In genomic region chr10:13613519-13613918, GRCh38 we compare ENCODE assay signal across 9 cellular contexts. TPM values are rescaled to one million over a fixed set of nuclear protein-coding genes. Genes with fewer than 3 reads are reported as not detected.
DNase-seq lines count a peak whose midpoint lies in the region; ATAC-seq, FAIRE-seq and TF ChIP-seq lines count a peak whose summit lies in the region.
"Had no signal": no experiment of that assay in that cellular context is flagged by ENCODE, and none has a peak within 500 bp of the region (broad histone marks: within the 10 kb centered on the region; RNA-seq: fewer than 3 reads in every experiment).

No MANE protein-coding gene starts in this region.

- no peak overlapping the region for H3K4me3 ChIP-seq in BJ (ENCODE audit: low read depth, low read length)
- no peak overlapping the region for H3K4me3 ChIP-seq in bronchial epithelial cell (ENCODE audit: low read depth, low read length)
- no peak overlapping the region for H3K4me3 ChIP-seq in lower lobe of right lung

- no peak overlapping the region for H3K4me3 Mint-ChIP-seq in activated T-helper 17 cell treated with anti-CD3 and anti-CD28 coated beads, Interleukin-2, amount 50 U/mL, for 72 hours
- H3K4me3 Mint-ChIP-seq in T-helper 17 cell: no peak overlapping the region
- H3K4me3 Mint-ChIP-seq: dendritic cell treated with granulocyte-macrophage colony-stimulating factor and Interleukin-4, amounts not matched to agents 40 ng/mL and 50 ng/mL, for 4 days had no signal

- H3K36me3 Mint-ChIP-seq in activated T-helper 17 cell treated with anti-CD3 and anti-CD28 coated beads, Interleukin-2, amount 50 U/mL, for 72 hours (ENCODE audit: low read depth): peaks cover 100% of the 10 kb centered on the region
- peaks cover 23% of the 10 kb centered on the region for H3K36me3 Mint-ChIP-seq in T-helper 17 cell (ENCODE audit: low read depth)

- H3K27me3 Mint-ChIP-seq in activated T-helper 17 cell treated with anti-CD3 and anti-CD28 coated beads, Interleukin-2, amount 50 U/mL, for 72 hours: no peaks in the 10 kb centered on the region
- no peaks in the 10 kb centered on the region for H3K27me3 Mint-ChIP-seq in T-helper 17 cell
- H3K27me3 Mint-ChIP-seq: dendritic cell treated with granulocyte-macrophage colony-stimulating factor and Interleukin-4, amounts not matched to agents 40 ng/mL and 50 ng/mL, for 4 days had no signal

- TF ChIP-seq CTCF in BJ (IDR thresholded peaks at IDR 0.05; ENCODE audit: insufficient read depth, low read depth, low read length) (peak; percentile 52), bronchial epithelial cell (IDR thresholded peaks at IDR 0.05; ENCODE audit: insufficient read depth, low read length, severe bottlenecking) (no peak), lower lobe of right lung (IDR thresholded peaks at IDR 0.05) (peak; percentile 21)

- H3K27me3 ChIP-seq in BJ (ENCODE audit: control insufficient read depth, insufficient read depth, low read length): no peaks in the 10 kb centered on the region
- H3K27me3 ChIP-seq in bronchial epithelial cell (ENCODE audit: control insufficient read depth, insufficient read depth, low read length): no peaks in the 10 kb centered on the region
- H3K27me3 ChIP-seq in lower lobe of right lung (ENCODE audit: low read depth): no peaks in the 10 kb centered on the region

- H3K36me3 ChIP-seq in BJ (ENCODE audit: control insufficient read depth, insufficient read depth, low read length): peaks cover 4% of the 10 kb centered on the region
- peaks cover 4% of the 10 kb centered on the region for H3K36me3 ChIP-seq in bronchial epithelial cell (ENCODE audit: control insufficient read depth, insufficient read depth, low read length)
- H3K36me3 ChIP-seq in lower lobe of right lung: peaks cover 92% of the 10 kb centered on the region

- H3K4me1 Mint-ChIP-seq in activated T-helper 17 cell treated with anti-CD3 and anti-CD28 coated beads, Interleukin-2, amount 50 U/mL, for 72 hours: peaks cover 4% of the 10 kb centered on the region
- peaks cover 5% of the 10 kb centered on the region for H3K4me1 Mint-ChIP-seq in T-helper 17 cell

- POLR2A ChIA-PET in BJ (lab: Charles Lee): no interaction called here

- no peak for FAIRE-seq in bronchial epithelial cell (lab: Jason Lieb, UNC)

- intact Hi-C loops in lower lobe of right lung (cut with DNase I): no loop called here

- H3K9me3 Mint-ChIP-seq in activated T-helper 17 cell treated with anti-CD3 and anti-CD28 coated beads, Interleukin-2, amount 50 U/mL, for 72 hours: no peaks in the 10 kb centered on the region
- H3K9me3 Mint-ChIP-seq: dendritic cell treated with granulocyte-macrophage colony-stimulating factor and Interleukin-4, amounts not matched to agents 40 ng/mL and 50 ng/mL, for 4 days had no signal

- CTCF ChIA-PET in BJ (lab: Yijun Ruan, JAX): interaction anchor here (0.9 to 2.1 kb wide), 11 partner anchors 9 to 170 kb away, joined by 3 to 21 read pairs (median 3); no protein-coding TSS in a partner anchor

- no peaks in the 10 kb centered on the region for H3K4me1 ChIP-seq in lower lobe of right lung

- no peak overlapping the region for H3K27ac ChIP-seq in lower lobe of right lung

- ATAC-seq in lower lobe of right lung (no peak), T-helper 17 cell (no peak)
- no peak for ATAC-seq in activated T-helper 17 cell treated with anti-CD3 and anti-CD28 coated beads, Interleukin-2, amount 50 U/mL, for 72 hours (replicated peaks)

- H3K9me3 ChIP-seq in lower lobe of right lung: no peaks in the 10 kb centered on the region
- H3K9me3 ChIP-seq in T-helper 17 cell (ENCODE audit: control insufficient read depth, low read length, poor library complexity, severe bottlenecking): no peaks in the 10 kb centered on the region

- no peak overlapping the region for H3K27ac Mint-ChIP-seq in activated T-helper 17 cell treated with anti-CD3 and anti-CD28 coated beads, Interleukin-2, amount 50 U/mL, for 72 hours
- no peak overlapping the region for H3K27ac Mint-ChIP-seq in T-helper 17 cell
- H3K27ac Mint-ChIP-seq: dendritic cell treated with granulocyte-macrophage colony-stimulating factor and Interleukin-4, amounts not matched to agents 40 ng/mL and 50 ng/mL, for 4 days had no signal

- DNase-seq in BJ (ENCODE audit: low read depth): no peak
- peak; percentile 48 for DNase-seq in LHCN-M2 (ENCODE audit: low read depth)
- DNase-seq in bronchial epithelial cell (ENCODE audit: low read depth): peak; percentile 30
- DNase-seq in lower lobe of right lung: no peak
- no peak for DNase-seq in activated CD8-positive, alpha-beta memory T cell treated with anti-CD3 and anti-CD28 coated beads, Interleukin-2, amount 50 U/mL, for 4 hours
- DNase-seq in activated gamma-delta T cell (lab: John Stamatoyannopoulos, UW): no peak
- DNase-seq in T-helper 17 cell: no peak

RNA-seq across cellular contexts. Expression of gene PRPF18, which starts 26.8 kb away (rescaled TPM):
- 6.4 and 17.4 TPM in 2 replicates for polyA plus RNA-seq in BJ (2011; rRNA removed)
- polyA minus RNA-seq in BJ (2011; rRNA and poly(A)+ RNA removed): 5.4 and 6.4 TPM in 2 replicates
- 32.6 and 33.1 TPM in 2 replicates for total RNA-seq in LHCN-M2 (2014; rRNA removed)
- polyA plus RNA-seq in LHCN-M2 (2012): 10.0 TPM
- total RNA-seq in bronchial epithelial cell: 41.9 and 52.4 TPM in 2 replicates
- 22.5 TPM for total RNA-seq in lower lobe of right lung
- 10 to 100 TPM; 18.5 to 22.5 TPM for total RNA-seq in activated T-helper 17 cell treated with anti-CD3 and anti-CD28 coated beads, Interleukin-2, amount 50 U/mL, for 72 hours
- 10 to 100 TPM; 23.8 to 30.3 TPM for total RNA-seq in T-helper 17 cell

Comparison
In these comparisons a context has a peak if more than half of its experiments do, and no peak if none do; other contexts are left out.
1. DNase-seq: peak in LHCN-M2 (single experiment) and bronchial epithelial cell (single experiment); none in BJ (single experiment), lower lobe of right lung (single experiment), activated CD8-positive, alpha-beta memory T cell treated with anti-CD3 and anti-CD28 coated beads, Interleukin-2, amount 50 U/mL, for 4 hours (single experiment), activated gamma-delta T cell (single experiment) and T-helper 17 cell (0 of 3).